Comparison of ENCODE assay signal across 14 cellular contexts in the genomic region with DNA sequence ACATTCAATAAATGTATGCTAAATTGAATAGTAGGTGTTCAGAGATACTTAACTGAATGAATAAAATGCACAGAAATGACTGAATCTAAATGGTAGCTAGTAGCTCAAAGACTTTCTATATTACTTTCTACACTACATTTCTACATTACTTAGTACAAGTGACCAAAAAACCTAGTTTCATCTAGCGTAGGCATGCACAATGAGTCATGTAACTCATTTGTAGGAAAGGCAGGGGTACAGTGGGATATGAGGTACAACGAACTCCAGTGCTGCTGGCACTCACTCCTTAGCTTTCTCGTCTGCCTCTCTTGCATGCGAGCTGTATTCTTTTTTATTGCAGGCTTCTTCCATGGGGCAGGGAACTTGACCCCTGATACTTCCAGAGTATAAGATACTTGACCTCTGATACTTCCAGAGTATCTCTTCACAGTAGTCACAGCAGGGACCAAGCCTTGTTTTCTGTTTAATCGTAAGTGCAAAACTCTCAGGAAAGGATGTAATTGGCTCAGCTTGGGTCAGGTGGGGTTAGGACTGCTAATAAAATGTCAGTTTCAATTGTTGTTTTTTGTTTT. TPM values are rescaled to one million over a fixed set of nuclear protein-coding genes. Genes with fewer than 3 reads are reported as not detected.
DNase-seq lines count a peak whose midpoint lies in the region; ATAC-seq and TF ChIP-seq lines count a peak whose summit lies in the region.
"Had no signal": no experiment of that assay in that cellular context is flagged by ENCODE, and none has a peak within 500 bp of the region (broad histone marks: within the 10 kb centered on the region; RNA-seq: fewer than 3 reads in every experiment).

No MANE protein-coding gene starts in this region.

- H3K4me3 ChIP-seq in upper lobe of right lung (no peak overlapping the region), endodermal cell (ENCODE audit: low read length) (no peak overlapping the region)
- H3K4me3 ChIP-seq: BLaER1 treated with 17β-estradiol and CSF1 and Interleukin-3, amounts not matched to agents 10 nM and 100 nM had no signal

- peak; percentile 45 to 70 for ATAC-seq in activated CD4-positive, CD25-positive, alpha-beta regulatory T cell treated with anti-CD3 and anti-CD28 coated beads, Interleukin-2, amount 50 U/mL, for 24 hours
- peak; percentile 73 to 88 for ATAC-seq in activated naive CD4-positive, alpha-beta T cell treated with anti-CD3 and anti-CD28 coated beads, Interleukin-2, amount 50 U/mL, for 72 hours
- ATAC-seq in upper lobe of right lung: no peak

- TF ChIP-seq CTCF in upper lobe of right lung (IDR thresholded peaks at IDR 0.05) (no peak), endodermal cell (conservative IDR thresholded peaks at IDR 0.05) (no peak)

- no peaks in the 10 kb centered on the region for H3K9me3 ChIP-seq in upper lobe of right lung
- H3K9me3 ChIP-seq in endodermal cell (ENCODE audit: control insufficient read depth, low read length): no peaks in the 10 kb centered on the region
- H3K9me3 ChIP-seq: BLaER1 treated with 17β-estradiol and CSF1 and Interleukin-3, amounts not matched to agents 10 nM and 100 nM had no signal

- H3K27ac Mint-ChIP-seq in activated naive CD4-positive, alpha-beta T cell treated with anti-CD3 and anti-CD28 coated beads, Interleukin-2, amount 50 U/mL, for 72 hours: peak overlapping the region; percentile 22 to 99
- no peak overlapping the region for H3K27ac Mint-ChIP-seq in activated naive CD4-positive, alpha-beta T cell treated with anti-CD3 and anti-CD28 coated beads, Interleukin-2, amount 10 ng/mL, durations not matched to agents 7 days and 5 days
- peak overlapping the region; percentile 87 for H3K27ac Mint-ChIP-seq in activated T-helper 1 cell treated with anti-CD3 and anti-CD28 coated beads, Interleukin-12 subunit alpha, Interleukin-12 subunit beta, Interleukin-2, Interleukin-4 antibody, amounts not matched to agents 30 ng/mL and 10 ng/mL and 1 ng/mL, durations not matched to agents 14 hours and 24 hours and 36 hours
- H3K27ac Mint-ChIP-seq in stimulated activated naive CD8-positive, alpha-beta T cell treated with anti-CD3 and anti-CD28 coated beads, Interleukin-15, Interleukin-2, amounts not matched to agents 100 ng/mL and 50 ng/mL, for 24 hours: peak overlapping the region; percentile 74
- no peak overlapping the region for H3K27ac Mint-ChIP-seq in endodermal cell

- H3K36me3 ChIP-seq in upper lobe of right lung: no peaks in the 10 kb centered on the region
- no peaks in the 10 kb centered on the region for H3K36me3 ChIP-seq in endodermal cell (ENCODE audit: control insufficient read depth, insufficient read depth, low read length)
- H3K36me3 ChIP-seq: BLaER1 treated with 17β-estradiol and CSF1 and Interleukin-3, amounts not matched to agents 10 nM and 100 nM had no signal

- H3K27ac ChIP-seq in upper lobe of right lung (no peak overlapping the region), endodermal cell (ENCODE audit: low read depth, low read length) (no peak overlapping the region)
- H3K27ac ChIP-seq: HL-60 had no signal

- intact Hi-C loops in activated T-helper 1 cell treated with anti-CD3 and anti-CD28 coated beads, Interleukin-12 subunit alpha, Interleukin-12 subunit beta, Interleukin-2, Interleukin-4 antibody, amounts not matched to agents 30 ng/mL and 10 ng/mL and 1 ng/mL, durations not matched to agents 14 hours and 24 hours and 36 hours (cut with micrococcal nuclease): loop anchor here (1.0 to 10.0 kb wide), 8 partner anchors 8 to 1477 kb away; a partner anchor contains a TSS
- intact Hi-C loops in upper lobe of right lung (cut with DNase I): loop anchor here (10.0 kb wide), 1 partner anchor 117 kb away; no protein-coding TSS in a partner anchor

- H3K9me3 Mint-ChIP-seq in activated naive CD4-positive, alpha-beta T cell treated with anti-CD3 and anti-CD28 coated beads, Interleukin-2, amount 50 U/mL, for 72 hours: no peaks in the 10 kb centered on the region
- H3K9me3 Mint-ChIP-seq in activated naive CD4-positive, alpha-beta T cell treated with anti-CD3 and anti-CD28 coated beads, Interleukin-2, amount 10 ng/mL, durations not matched to agents 7 days and 5 days: no peaks in the 10 kb centered on the region
- no peaks in the 10 kb centered on the region for H3K9me3 Mint-ChIP-seq in activated T-helper 1 cell treated with anti-CD3 and anti-CD28 coated beads, Interleukin-12 subunit alpha, Interleukin-12 subunit beta, Interleukin-2, Interleukin-4 antibody, amounts not matched to agents 30 ng/mL and 10 ng/mL and 1 ng/mL, durations not matched to agents 14 hours and 24 hours and 36 hours
- no peaks in the 10 kb centered on the region for H3K9me3 Mint-ChIP-seq in stimulated activated naive CD8-positive, alpha-beta T cell treated with anti-CD3 and anti-CD28 coated beads, Interleukin-15, Interleukin-2, amounts not matched to agents 100 ng/mL and 50 ng/mL, for 24 hours
- H3K9me3 Mint-ChIP-seq in endodermal cell: no peaks in the 10 kb centered on the region

- no peaks in the 10 kb centered on the region for H3K27me3 ChIP-seq in upper lobe of right lung
- H3K27me3 ChIP-seq in endodermal cell (ENCODE audit: control insufficient read depth, insufficient read depth, low read length, poor library complexity, severe bottlenecking): no peaks in the 10 kb centered on the region
- H3K27me3 ChIP-seq: BLaER1 treated with 17β-estradiol and CSF1 and Interleukin-3, amounts not matched to agents 10 nM and 100 nM had no signal

- no peak for DNase-seq in activated CD4-positive, CD25-positive, alpha-beta regulatory T cell treated with anti-CD3 and anti-CD28 coated beads, Interleukin-2, amount 50 U/mL, for 72 hours
- no peak for DNase-seq in activated naive CD4-positive, alpha-beta T cell treated with anti-CD3 and anti-CD28 coated beads, Interleukin-2, amount 50 U/mL, for 72 hours (ENCODE audit: low spot score in 2 of 2)
- DNase-seq in activated naive CD4-positive, alpha-beta T cell treated with anti-CD3 and anti-CD28 coated beads, Interleukin-2, amount 10 ng/mL, durations not matched to agents 7 days and 5 days: no peak
- DNase-seq in activated T-helper 1 cell treated with anti-CD3 and anti-CD28 coated beads, Interleukin-12 subunit alpha, Interleukin-12 subunit beta, Interleukin-2, Interleukin-4 antibody, amounts not matched to agents 30 ng/mL and 10 ng/mL and 1 ng/mL, durations not matched to agents 14 hours and 24 hours and 36 hours (ENCODE audit: low spot score): no peak
- no peak for DNase-seq in upper lobe of right lung
- no peak for DNase-seq in endodermal cell
- DNase-seq: 8988T, KBM-7, NCI-H187 treated with DMSO at 0.1 percent for 48 hours, NCI-H774 had no signal

- H3K4me1 ChIP-seq in upper lobe of right lung (peaks cover 8% of the 10 kb centered on the region), endodermal cell (ENCODE audit: control insufficient read depth, insufficient read depth, low read length) (no peaks in the 10 kb centered on the region)

- WGBS in endodermal cell (ENCODE audit: insufficient coverage in 1 of 2, insufficient read length in 1 of 2), 2 experiments: 90 to 94% methylated on average over 4 of the region's 5 CpGs

- H3K9ac ChIP-seq in endodermal cell (ENCODE audit: extremely low read depth, low read length, poor library complexity, severe bottlenecking): no peak overlapping the region
- H3K9ac ChIP-seq: BLaER1 treated with 17β-estradiol and CSF1 and Interleukin-3, amounts not matched to agents 10 nM and 100 nM had no signal

- CTCF ChIA-PET in activated naive CD4-positive, alpha-beta T cell treated with anti-CD3 and anti-CD28 coated beads, Interleukin-2, amount 10 ng/mL, durations not matched to agents 7 days and 5 days (lab: Charles Lee): interaction anchor here (0.7 to 3.5 kb wide), 5 partner anchors 8 to 80 kb away, joined by 3 to 23 read pairs (median 5); no protein-coding TSS in a partner anchor

- peaks cover 4% of the 10 kb centered on the region for H3K27me3 Mint-ChIP-seq in activated naive CD4-positive, alpha-beta T cell treated with anti-CD3 and anti-CD28 coated beads, Interleukin-2, amount 10 ng/mL, durations not matched to agents 7 days and 5 days
- peaks cover 1% of the 10 kb centered on the region for H3K27me3 Mint-ChIP-seq in activated T-helper 1 cell treated with anti-CD3 and anti-CD28 coated beads, Interleukin-12 subunit alpha, Interleukin-12 subunit beta, Interleukin-2, Interleukin-4 antibody, amounts not matched to agents 30 ng/mL and 10 ng/mL and 1 ng/mL, durations not matched to agents 14 hours and 24 hours and 36 hours (ENCODE audit: insufficient read depth)
- no peaks in the 10 kb centered on the region for H3K27me3 Mint-ChIP-seq in stimulated activated naive CD8-positive, alpha-beta T cell treated with anti-CD3 and anti-CD28 coated beads, Interleukin-15, Interleukin-2, amounts not matched to agents 100 ng/mL and 50 ng/mL, for 24 hours
- no peaks in the 10 kb centered on the region for H3K27me3 Mint-ChIP-seq in endodermal cell (ENCODE audit: insufficient read depth)

- H3K4me3 Mint-ChIP-seq in activated naive CD4-positive, alpha-beta T cell treated with anti-CD3 and anti-CD28 coated beads, Interleukin-2, amount 10 ng/mL, durations not matched to agents 7 days and 5 days: no peak overlapping the region
- H3K4me3 Mint-ChIP-seq in activated T-helper 1 cell treated with anti-CD3 and anti-CD28 coated beads, Interleukin-12 subunit alpha, Interleukin-12 subunit beta, Interleukin-2, Interleukin-4 antibody, amounts not matched to agents 30 ng/mL and 10 ng/mL and 1 ng/mL, durations not matched to agents 14 hours and 24 hours and 36 hours: peak overlapping the region; percentile 32
- H3K4me3 Mint-ChIP-seq in stimulated activated naive CD8-positive, alpha-beta T cell treated with anti-CD3 and anti-CD28 coated beads, Interleukin-15, Interleukin-2, amounts not matched to agents 100 ng/mL and 50 ng/mL, for 24 hours: no peak overlapping the region
- no peak overlapping the region for H3K4me3 Mint-ChIP-seq in endodermal cell

- H3K36me3 Mint-ChIP-seq in activated naive CD4-positive, alpha-beta T cell treated with anti-CD3 and anti-CD28 coated beads, Interleukin-2, amount 50 U/mL, for 72 hours: no peaks in the 10 kb centered on the region
- no peaks in the 10 kb centered on the region for H3K36me3 Mint-ChIP-seq in activated naive CD4-positive, alpha-beta T cell treated with anti-CD3 and anti-CD28 coated beads, Interleukin-2, amount 10 ng/mL, durations not matched to agents 7 days and 5 days
- H3K36me3 Mint-ChIP-seq in activated T-helper 1 cell treated with anti-CD3 and anti-CD28 coated beads, Interleukin-12 subunit alpha, Interleukin-12 subunit beta, Interleukin-2, Interleukin-4 antibody, amounts not matched to agents 30 ng/mL and 10 ng/mL and 1 ng/mL, durations not matched to agents 14 hours and 24 hours and 36 hours (ENCODE audit: low read depth): peaks cover 3% of the 10 kb centered on the region
- no peaks in the 10 kb centered on the region for H3K36me3 Mint-ChIP-seq in stimulated activated naive CD8-positive, alpha-beta T cell treated with anti-CD3 and anti-CD28 coated beads, Interleukin-15, Interleukin-2, amounts not matched to agents 100 ng/mL and 50 ng/mL, for 24 hours (ENCODE audit: low read depth)
- no peaks in the 10 kb centered on the region for H3K36me3 Mint-ChIP-seq in endodermal cell (ENCODE audit: low read depth)

- peaks cover 50% of the 10 kb centered on the region for H3K4me1 Mint-ChIP-seq in activated naive CD4-positive, alpha-beta T cell treated with anti-CD3 and anti-CD28 coated beads, Interleukin-2, amount 10 ng/mL, durations not matched to agents 7 days and 5 days
- H3K4me1 Mint-ChIP-seq in activated T-helper 1 cell treated with anti-CD3 and anti-CD28 coated beads, Interleukin-12 subunit alpha, Interleukin-12 subunit beta, Interleukin-2, Interleukin-4 antibody, amounts not matched to agents 30 ng/mL and 10 ng/mL and 1 ng/mL, durations not matched to agents 14 hours and 24 hours and 36 hours (ENCODE audit: low read depth): peaks cover 65% of the 10 kb centered on the region
- H3K4me1 Mint-ChIP-seq in stimulated activated naive CD8-positive, alpha-beta T cell treated with anti-CD3 and anti-CD28 coated beads, Interleukin-15, Interleukin-2, amounts not matched to agents 100 ng/mL and 50 ng/mL, for 24 hours (ENCODE audit: low read depth): peaks cover 31% of the 10 kb centered on the region
- peaks cover 25% of the 10 kb centered on the region for H3K4me1 Mint-ChIP-seq in endodermal cell

RNA-seq across cellular contexts. Expression of a gene that starts 5.0 kb away (rescaled TPM):
- 10 to 100 TPM; 12.2 to 56.1 TPM for total RNA-seq in activated naive CD4-positive, alpha-beta T cell treated with anti-CD3 and anti-CD28 coated beads, Interleukin-2, amount 50 U/mL, for 72 hours
- 47.4 and 49.8 TPM in 2 replicates for total RNA-seq in activated T-helper 1 cell treated with anti-CD3 and anti-CD28 coated beads, Interleukin-12 subunit alpha, Interleukin-12 subunit beta, Interleukin-2, Interleukin-4 antibody, amounts not matched to agents 30 ng/mL and 10 ng/mL and 1 ng/mL, durations not matched to agents 14 hours and 24 hours and 36 hours
- 93.8 TPM for total RNA-seq in upper lobe of right lung
- total RNA-seq in endodermal cell: 10 to 100 TPM; 34.9 to 60.0 TPM
- 67.4 TPM for polyA plus RNA-seq in endodermal cell (2013, experiment 1 of 2)
- 64.6 TPM for polyA plus RNA-seq in endodermal cell (2013, experiment 2 of 2)

Comparison
In these comparisons a context has a peak if more than half of its experiments do, and no peak if none do; other contexts are left out.
1. H3K27ac Mint-ChIP-seq: peak in activated naive CD4-positive, alpha-beta T cell treated with anti-CD3 and anti-CD28 coated beads, Interleukin-2, amount 50 U/mL, for 72 hours (2 of 2), activated T-helper 1 cell treated with anti-CD3 and anti-CD28 coated beads, Interleukin-12 subunit alpha, Interleukin-12 subunit beta, Interleukin-2, Interleukin-4 antibody, amounts not matched to agents 30 ng/mL and 10 ng/mL and 1 ng/mL, durations not matched to agents 14 hours and 24 hours and 36 hours (single experiment) and stimulated activated naive CD8-positive, alpha-beta T cell treated with anti-CD3 and anti-CD28 coated beads, Interleukin-15, Interleukin-2, amounts not matched to agents 100 ng/mL and 50 ng/mL, for 24 hours (single experiment); none in activated naive CD4-positive, alpha-beta T cell treated with anti-CD3 and anti-CD28 coated beads, Interleukin-2, amount 10 ng/mL, durations not matched to agents 7 days and 5 days (single experiment) and endodermal cell (single experiment).